ENCODE assay signal across 33 cellular contexts in genomic region chr3:104870276-104870675, GRCh38.
"Had no signal": no experiment of that assay in that cellular context is flagged by ENCODE, and none has a peak within 500 bp of the region (broad histone marks: within the 10 kb centered on the region; RNA-seq: fewer than 3 reads in every experiment).

No MANE protein-coding gene starts in this region.

- DNase-seq: activated effector memory CD4-positive, alpha-beta T cell treated with anti-CD3 and anti-CD28 coated beads, Interleukin-2, amount 50 U/mL, for 16 hours; activated effector memory CD4-positive, alpha-beta T cell treated with Interleukin-2 at 50 U/mL for 16 hours; activated gamma-delta T cell; activated gamma-delta T cell treated with Interleukin-2 at 50 U/mL for 16 hours; activated naive CD4-positive, alpha-beta T cell; activated naive CD4-positive, alpha-beta T cell treated with anti-CD3 and anti-CD28 coated beads for 36 hours; activated naive CD4-positive, alpha-beta T cell treated with anti-CD3 and anti-CD28 coated beads, Interleukin-2, amount 10 ng/mL, durations not matched to agents 7 days and 5 days; activated naive CD4-positive, alpha-beta T cell treated with anti-CD3 and anti-CD28 coated beads, Interleukin-2, amount 50 U/mL, for 16 hours; activated naive CD4-positive, alpha-beta T cell treated with Interleukin-2 at 50 U/mL for 16 hours; activated naive CD8-positive, alpha-beta T cell treated with anti-CD3 and anti-CD28 coated beads for 36 hours; activated naive CD8-positive, alpha-beta T cell treated with anti-CD3 and anti-CD28 coated beads, Interleukin-2, amount 10 ng/mL, durations not matched to agents 7 days and 5 days; activated naive CD8-positive, alpha-beta T cell treated with anti-CD3 and anti-CD28 coated beads, Interleukin-2, amount 50 U/mL, for 24 hours; activated T-cell treated with anti-CD3 and anti-CD28 coated beads, Interleukin-2, amount 50 U/mL, for 24 hours; activated T-cell treated with anti-CD3 and anti-CD28 coated beads, Interleukin-2, amount 50 U/mL, for 4 hours; activated T-cell treated with anti-CD3 and anti-CD28 coated beads, Interleukin-2, amount 50 U/mL, for 48 hours; activated T-cell treated with anti-CD3 and anti-CD28 coated beads, Interleukin-2, amount 50 U/mL, for 72 hours; adrenal gland; amniotic stem cell; amygdala; anterior cingulate cortex; aorta; body of pancreas; brain microvascular endothelial cell; caudate nucleus; central memory CD4-positive, alpha-beta T cell; cerebellar nuclear complex had no signal

- FAIRE-seq: astrocyte, bronchial epithelial cell had no signal

- H3K27ac ChIP-seq: adrenal gland, ascending aorta, body of pancreas, brain microvascular endothelial cell, breast epithelium, cardiac muscle cell had no signal

- ATAC-seq: activated naive CD4-positive, alpha-beta T cell treated with anti-CD3 and anti-CD28 coated beads, Interleukin-2, amount 50 U/mL, for 72 hours; activated naive CD8-positive, alpha-beta T cell treated with anti-CD3 and anti-CD28 coated beads, Interleukin-2, amount 50 U/mL, for 24 hours; activated T-cell treated with anti-CD3 and anti-CD28 coated beads, Interleukin-2, amount 50 U/mL, for 4 hours; activated T-cell treated with anti-CD3 and anti-CD28 coated beads, Interleukin-2, amount 50 U/mL, for 72 hours; activated T-helper 17 cell treated with anti-CD3 and anti-CD28 coated beads, Interleukin-2, amount 50 U/mL, for 72 hours; body of pancreas had no signal

- H3K36me3 ChIP-seq: adrenal gland, ascending aorta, brain microvascular endothelial cell, breast epithelium, cardiac muscle cell had no signal

- H3K27me3 ChIP-seq: adrenal gland, ascending aorta, body of pancreas, brain microvascular endothelial cell, breast epithelium, cardiac muscle cell had no signal

- H3K4me3 ChIP-seq: adrenal gland, ascending aorta, body of pancreas, breast epithelium, cardiac muscle cell had no signal

- H3K4me1 ChIP-seq: adrenal gland, ascending aorta, body of pancreas, breast epithelium had no signal

- H3K9me3 ChIP-seq: adrenal gland, ascending aorta, body of pancreas, breast epithelium had no signal
